Comparison of ENCODE assay signal across 1 cellular context in genomic region chr2:30266051-30266621, GRCh38.
TF ChIP-seq lines count a peak whose summit lies in the region.

No MANE protein-coding gene starts in this region.

TF ChIP-seq in K562, 482 proteins besides CTCF, POLR2A, EP300 and RAD21 (continued from another document):
- no peak for TF ChIP-seq ZHX1 (conservative IDR thresholded peaks at IDR 0.05; ENCODE audit: low read length)
